8 cellular contexts compared by ENCODE assay signal in the genomic region with DNA sequence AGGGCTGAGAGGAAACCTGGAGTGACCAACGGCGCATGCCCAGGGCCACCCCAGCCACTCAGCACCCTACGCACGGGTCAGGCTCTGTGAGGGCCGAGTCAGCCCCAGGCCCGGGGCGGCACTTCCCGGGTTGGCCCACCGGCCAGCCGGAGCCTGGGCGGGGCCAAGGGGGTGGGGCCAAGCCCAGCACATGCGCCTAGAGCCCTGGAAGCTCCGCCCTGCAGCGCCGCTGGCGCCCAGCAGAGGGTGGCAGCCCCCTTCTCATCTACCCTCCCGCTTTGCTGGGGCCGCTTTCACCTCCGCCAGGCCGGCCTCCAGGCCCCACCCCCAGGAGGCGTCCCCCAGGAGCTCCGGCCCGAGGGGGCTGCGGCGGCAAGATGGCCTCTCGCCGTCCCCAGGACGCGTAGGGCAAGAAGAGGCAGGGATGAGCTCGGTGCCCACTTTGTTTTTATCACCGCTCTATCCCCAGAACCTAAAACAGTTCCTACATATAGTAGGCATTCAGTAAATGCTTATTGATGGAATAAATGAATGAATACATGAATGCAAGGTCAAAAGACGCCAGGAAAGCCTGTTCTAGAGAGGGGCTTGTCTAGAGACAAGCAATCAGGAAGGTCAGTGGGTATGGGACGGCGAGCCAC. TPM values are rescaled to one million over a fixed set of nuclear protein-coding genes. Genes with fewer than 3 reads are reported as not detected.
DNase-seq lines count a peak whose midpoint lies in the region; ATAC-seq and TF ChIP-seq lines count a peak whose summit lies in the region.

No MANE protein-coding gene starts in this region.

- H3K36me3 ChIP-seq in Caco-2 (ENCODE audit: control insufficient read depth, insufficient read depth, low read length) (no peaks in the 10 kb centered on the region), NT2/D1 (ENCODE audit: insufficient read depth, insufficient read length, low read length) (no peaks in the 10 kb centered on the region)

- H3K4me3 ChIP-seq in Caco-2 (ENCODE audit: low read depth, low read length) (peak overlapping the region; percentile 47), NT2/D1 (ENCODE audit: insufficient read length, low read depth) (no peak overlapping the region)

- H3K4me3 Mint-ChIP-seq in Caco-2 (ENCODE audit: unreplicated experiment) (peak overlapping the region; percentile 69), endothelial cell (ENCODE audit: unreplicated experiment) (peak overlapping the region; percentile 59)

- peak; percentile 64 for ATAC-seq in GM19468 (IDR thresholded peaks at IDR 0.05; ENCODE audit: extremely low read depth, unreplicated experiment)

- H3K27me3 Mint-ChIP-seq in Caco-2 (ENCODE audit: insufficient read depth, unreplicated experiment) (no peaks in the 10 kb centered on the region), endothelial cell (ENCODE audit: unreplicated experiment) (peaks cover 14% of the 10 kb centered on the region)

- no peaks in the 10 kb centered on the region for H3K9me3 ChIP-seq in Caco-2
- no peaks in the 10 kb centered on the region for H3K9me3 ChIP-seq in NT2/D1 (ENCODE audit: insufficient read depth, low read length)

- no TSS peak for BruUV-seq in Caco-2 (replicated peaks; lab: Mats Ljungman, UMichigan)

- peak overlapping the region; percentile 66 for H3K27ac Mint-ChIP-seq in Caco-2 (ENCODE audit: unreplicated experiment)
- H3K27ac Mint-ChIP-seq in endothelial cell (ENCODE audit: unreplicated experiment): peak overlapping the region; percentile 52

- H3K36me3 Mint-ChIP-seq in Caco-2 (ENCODE audit: insufficient read depth, unreplicated experiment) (peaks cover 6% of the 10 kb centered on the region), endothelial cell (ENCODE audit: low read depth, unreplicated experiment) (peaks cover 20% of the 10 kb centered on the region)

- intact Hi-C loops in Caco-2 (cut with micrococcal nuclease; ENCODE audit: unreplicated experiment): loop anchor here (1.0 kb wide), 2 partner anchors 30 to 70 kb away; no protein-coding TSS in a partner anchor

- TF ChIP-seq CTCF in Caco-2 (IDR thresholded peaks at IDR 0.05; ENCODE audit: insufficient read depth in 1 of 2, low read depth in 1 of 2, low read length in 1 of 2, severe bottlenecking in 1 of 2, unreplicated experiment in 1 of 2): peak; percentile 97
- peak; percentile 82 for TF ChIP-seq CTCF in endothelial cell (IDR thresholded peaks at IDR 0.05; ENCODE audit: unreplicated experiment)

- H3K4me1 Mint-ChIP-seq in Caco-2 (ENCODE audit: low read depth, unreplicated experiment) (peaks cover 37% of the 10 kb centered on the region), endothelial cell (ENCODE audit: unreplicated experiment) (peaks cover 48% of the 10 kb centered on the region)

- peak overlapping the region; percentile 17 for H3K9ac ChIP-seq in NT2/D1 (ENCODE audit: insufficient read length, low read depth)

- POLR2A ChIA-PET in Caco-2 (lab: Charles Lee): interaction anchor here (0.7 to 3.3 kb wide), 3 partner anchors 28 to 145 kb away, joined by 5 to 34 read pairs (median 20); a partner anchor contains a TSS

- H3K27me3 ChIP-seq in Caco-2 (replicated peaks; ENCODE audit: control insufficient read depth, insufficient read depth, low read length): no peaks in the 10 kb centered on the region
- no peaks in the 10 kb centered on the region for H3K27me3 ChIP-seq in NT2/D1 (ENCODE audit: insufficient read depth, insufficient read length)

- H3K4me1 ChIP-seq in Caco-2: peaks cover 43% of the 10 kb centered on the region
- H3K4me1 ChIP-seq in NT2/D1 (ENCODE audit: insufficient read depth, insufficient read length): peaks cover 4% of the 10 kb centered on the region

- no peaks in the 10 kb centered on the region for H3K9me3 Mint-ChIP-seq in Caco-2 (ENCODE audit: unreplicated experiment)
- no peaks in the 10 kb centered on the region for H3K9me3 Mint-ChIP-seq in endothelial cell (ENCODE audit: unreplicated experiment)

- peak; percentile 96 to 99 for DNase-seq in Caco-2
- DNase-seq in HT1080 (ENCODE audit: low read depth): peak; percentile 95
- peak; percentile 81 for DNase-seq in NT2/D1 (ENCODE audit: low read depth, low spot score)
- DNase-seq in activated CD8-positive, alpha-beta memory T cell treated with anti-CD3 and anti-CD28 coated beads, Interleukin-2, amount 50 U/mL, for 24 hours (ENCODE audit: extremely low read depth): peak; percentile 76
- DNase-seq in endothelial cell (ENCODE audit: low spot score): peak; percentile 97
- DNase-seq in midbrain (lab: John Stamatoyannopoulos, UW): peak; percentile 92
- peak; percentile 92 for DNase-seq in stimulated activated CD8-positive, alpha-beta memory T cell treated with anti-CD3 and anti-CD28 coated beads, Interleukin-15, amount 100 ng/mL, for 48 hours (ENCODE audit: low read depth in 2 of 2)

- CTCF ChIA-PET in Caco-2 (lab: Charles Lee): interaction anchor here (0.5 to 6.7 kb wide), 40 partner anchors 8 to 614 kb away, joined by 3 to 449 read pairs (median 4); a partner anchor contains a TSS

RNA-seq across cellular contexts. Expression of a gene that starts 31.3 kb away (rescaled TPM):
- total RNA-seq in Caco-2 (2022) (47.1 and 55.5 TPM in 2 replicates), endothelial cell (ENCODE audit: unreplicated experiment) (79.9 TPM)
- total RNA-seq in HT1080 (2014; rRNA removed; shearing (Covaris generic)): 17.0 and 21.0 TPM in 2 replicates
- 6.9 and 7.5 TPM in 2 replicates for polyA plus RNA-seq in HT1080 (2015; cell fraction: cytosol; rRNA removed)
- 45.6 and 55.3 TPM in 2 replicates for polyA plus RNA-seq in HT1080 (2015; cell fraction: nucleus; rRNA removed)
